ENCODE assay signal across 1 cellular context in genomic region chr1:117060441-117061317, GRCh38.
A peak's percentile ranks its signal among the peaks of the same experiment; 100 is the strongest.
TF ChIP-seq lines count a peak whose summit lies in the region.

No MANE protein-coding gene starts in this region.

TF ChIP-seq in HepG2, 621 proteins besides CTCF, POLR2A, EP300 and RAD21 (continued from another document):
- TF ChIP-seq NFAT5 (CRISPR knock-in tag; IDR thresholded peaks at IDR 0.05) (no peak), ZNF687 (CRISPR knock-in tag; IDR thresholded peaks at IDR 0.05) (peak; percentile 69), MXD1 (CRISPR knock-in tag; IDR thresholded peaks at IDR 0.05) (peak; percentile 22; the same call in 1 of the 2 replicates), MAX (IDR thresholded peaks at IDR 0.05) (peak; percentile 49), ARID4A (CRISPR knock-in tag; IDR thresholded peaks at IDR 0.05; ENCODE audit: borderline replicate concordance) (peak; percentile 29; the same call in 1 of the 2 replicates), ZNF546 (CRISPR knock-in tag; conservative IDR thresholded peaks at IDR 0.05) (0 out of 2 replicates have a peak, but pooled peaks have one; percentile 44), ZNF460 (CRISPR knock-in tag; IDR thresholded peaks at IDR 0.05; ENCODE audit: borderline replicate concordance) (no peak), ETV6 (CRISPR knock-in tag; conservative IDR thresholded peaks at IDR 0.05) (0 out of 2 replicates have a peak, but pooled peaks have one; percentile 47), ZSCAN29 (CRISPR knock-in tag; conservative IDR thresholded peaks at IDR 0.05) (no peak), BRD4 (CRISPR knock-in tag; IDR thresholded peaks at IDR 0.05) (peak; percentile 27; the same call in 1 of the 2 replicates), CHD2 (IDR thresholded peaks at IDR 0.05; ENCODE audit: low read depth, low read length) (no peak), KDM1A (CRISPR knock-in tag; IDR thresholded peaks at IDR 0.05) (peak; percentile 21; the same call in 1 of the 2 replicates), KLF9 (CRISPR knock-in tag; IDR thresholded peaks at IDR 0.05; ENCODE audit: low read depth) (no peak), ZNF205 (CRISPR knock-in tag; IDR thresholded peaks at IDR 0.05) (0 out of 2 replicates have a peak, but pooled peaks have one; percentile 15), KDM5A (IDR thresholded peaks at IDR 0.05; ENCODE audit: borderline replicate concordance, low read length) (peak; percentile 24; the same call in 1 of the 2 replicates), SSRP1 (CRISPR knock-in tag; IDR thresholded peaks at IDR 0.05) (no peak), ZNF552 (CRISPR knock-in tag; IDR thresholded peaks at IDR 0.05; ENCODE audit: borderline replicate concordance) (no peak), MIXL1 (CRISPR knock-in tag; IDR thresholded peaks at IDR 0.05) (no peak), RNF2 (conservative IDR thresholded peaks at IDR 0.05; ENCODE audit: low read depth) (0 out of 2 replicates have a peak, but pooled peaks have one; percentile 38), ZNF7 (CRISPR knock-in tag; IDR thresholded peaks at IDR 0.05) (no peak), MTF1 (CRISPR knock-in tag; IDR thresholded peaks at IDR 0.05) (no peak; the same call in 1 of the 2 replicates), ZNF138 (CRISPR knock-in tag; IDR thresholded peaks at IDR 0.05; ENCODE audit: low read depth) (no peak), CEBPG (CRISPR knock-in tag; IDR thresholded peaks at IDR 0.05) (no peak)
